8 cellular contexts compared by ENCODE assay signal in the genomic region with DNA sequence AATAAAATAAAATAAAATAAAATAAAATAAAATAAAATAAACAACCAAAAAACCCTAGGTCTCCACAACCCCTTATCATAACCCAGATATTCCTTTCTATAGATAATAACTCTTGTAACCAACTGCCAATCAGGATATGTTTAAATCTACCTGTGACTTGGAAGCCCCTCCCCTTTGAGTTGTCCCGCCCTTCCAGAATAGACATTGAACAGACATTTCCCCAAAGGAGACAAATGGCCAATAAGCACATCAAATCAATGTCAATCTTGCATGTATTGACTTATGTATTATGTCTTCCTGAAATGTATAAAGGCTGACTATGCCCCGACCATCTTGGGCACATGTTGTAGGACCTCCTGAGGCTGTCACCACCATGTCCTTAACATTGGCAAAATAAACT. TPM values are rescaled to one million over a fixed set of nuclear protein-coding genes. Genes with fewer than 3 reads are reported as not detected.
DNase-seq lines count a peak whose midpoint lies in the region; ATAC-seq and TF ChIP-seq lines count a peak whose summit lies in the region.

No MANE protein-coding gene starts in this region.

- peaks cover 13% of the 10 kb centered on the region for H3K36me3 Mint-ChIP-seq in activated CD8-positive, alpha-beta memory T cell treated with anti-CD3 and anti-CD28 coated beads, Interleukin-2, amount 10 ng/mL, durations not matched to agents 7 days and 5 days

- H3K9me3 Mint-ChIP-seq in activated CD8-positive, alpha-beta memory T cell treated with anti-CD3 and anti-CD28 coated beads, Interleukin-2, amount 10 ng/mL, durations not matched to agents 7 days and 5 days (ENCODE audit: low read depth): no peaks in the 10 kb centered on the region

- DNase-seq in activated CD8-positive, alpha-beta memory T cell treated with anti-CD3 and anti-CD28 coated beads, Interleukin-2, amount 10 ng/mL, durations not matched to agents 7 days and 5 days: no peak
- DNase-seq in activated CD8-positive, alpha-beta memory T cell treated with anti-CD3 and anti-CD28 coated beads, Interleukin-2, amount 50 U/mL, for 48 hours: no peak
- DNase-seq in SJSA1 (ENCODE audit: low read depth in 1 of 2, low spot score in 2 of 2) (no peak), fibroblast of the aortic adventitia (ENCODE audit: low read depth) (no peak), dedifferentiated amniotic fluid mesenchymal stem cell (ENCODE audit: extremely low spot score) (no peak)
- DNase-seq in stimulated activated CD4-positive, alpha-beta T cell treated with anti-CD3 and anti-CD28 coated beads, Interleukin-4, amount 100 ng/mL, for 24 hours: no peak
- DNase-seq in activated CD4-positive, alpha-beta T cell treated with anti-CD3 and anti-CD28 coated beads, Interleukin-2, amount 50 U/mL, for 4 hours: no peak

- H3K4me1 Mint-ChIP-seq in activated CD8-positive, alpha-beta memory T cell treated with anti-CD3 and anti-CD28 coated beads, Interleukin-2, amount 10 ng/mL, durations not matched to agents 7 days and 5 days: peaks cover 33% of the 10 kb centered on the region

- CTCF ChIA-PET in activated CD8-positive, alpha-beta memory T cell treated with anti-CD3 and anti-CD28 coated beads, Interleukin-2, amount 10 ng/mL, durations not matched to agents 7 days and 5 days (lab: Charles Lee): interaction anchor here (1.8 to 3.8 kb wide), 4 partner anchors 8 to 71 kb away, joined by 13 to 46 read pairs (median 16); partner anchors contain the start of gene B9D1

- H3K4me3 Mint-ChIP-seq in activated CD8-positive, alpha-beta memory T cell treated with anti-CD3 and anti-CD28 coated beads, Interleukin-2, amount 10 ng/mL, durations not matched to agents 7 days and 5 days: peak overlapping the region; percentile 95

- ATAC-seq in activated CD8-positive, alpha-beta memory T cell treated with anti-CD3 and anti-CD28 coated beads, Interleukin-2, amount 10 ng/mL, durations not matched to agents 7 days and 5 days: no peak

- no peaks in the 10 kb centered on the region for H3K9me3 ChIP-seq in SJSA1 (replicated peaks)
- no peaks in the 10 kb centered on the region for H3K9me3 ChIP-seq in skeletal muscle tissue (ENCODE audit: control insufficient read depth in 3 of 3, low read length in 3 of 3)

- TF ChIP-seq CTCF in fibroblast of the aortic adventitia (IDR thresholded peaks at IDR 0.05; ENCODE audit: insufficient read depth, low read length): no peak

- H3K27me3 ChIP-seq in SJSA1 (replicated peaks) (no peaks in the 10 kb centered on the region), skeletal muscle tissue (ENCODE audit: control insufficient read depth in 3 of 3, insufficient read depth in 3 of 3, low read length in 3 of 3) (no peaks in the 10 kb centered on the region)

- H3K4me1 ChIP-seq in SJSA1 (replicated peaks): peaks cover 9% of the 10 kb centered on the region
- H3K4me1 ChIP-seq in skeletal muscle tissue (ENCODE audit: control insufficient read depth in 3 of 3, insufficient read depth in 3 of 3, low read length in 3 of 3): peaks cover 15 to 23% (median 16%) of the 10 kb centered on the region in 3 donors

- H3K27me3 Mint-ChIP-seq in activated CD8-positive, alpha-beta memory T cell treated with anti-CD3 and anti-CD28 coated beads, Interleukin-2, amount 10 ng/mL, durations not matched to agents 7 days and 5 days: peaks cover 10% of the 10 kb centered on the region

- H3K27ac ChIP-seq in SJSA1 (no peak overlapping the region), skeletal muscle tissue (ENCODE audit: low read depth, low read length) (peak overlapping the region; percentile 97)

- H3K4me3 ChIP-seq in SJSA1: peak overlapping the region; percentile 61
- peak overlapping the region; percentile 89 for H3K4me3 ChIP-seq in fibroblast of the aortic adventitia (ENCODE audit: low read depth, low read length)
- H3K4me3 ChIP-seq in skeletal muscle tissue (ENCODE audit: low read length in 3 of 3): peak overlapping the region; percentile 81 to 94 (median 92)

- H3K9ac ChIP-seq in skeletal muscle tissue (ENCODE audit: low read depth in 1 of 3, low read length in 3 of 3): peak overlapping the region; percentile 92 to 94 (median 93)

- peak overlapping the region; percentile 97 for H3K27ac Mint-ChIP-seq in activated CD8-positive, alpha-beta memory T cell treated with anti-CD3 and anti-CD28 coated beads, Interleukin-2, amount 10 ng/mL, durations not matched to agents 7 days and 5 days

- H3K36me3 ChIP-seq in SJSA1 (peaks cover 31% of the 10 kb centered on the region), skeletal muscle tissue (ENCODE audit: control insufficient read depth in 3 of 3, insufficient read depth in 3 of 3, low read length in 3 of 3) (peaks cover 21 to 24% (median 22%) of the 10 kb centered on the region in 3 donors)

RNA-seq across cellular contexts. Expression of gene MAPK7, which starts 1.5 kb away (rescaled TPM):
- 10 to 100 TPM; 16.9 to 27.8 TPM for total RNA-seq in activated CD8-positive, alpha-beta memory T cell treated with anti-CD3 and anti-CD28 coated beads, Interleukin-2, amount 10 ng/mL, durations not matched to agents 7 days and 5 days
- 0.72 and 7.8 TPM in 2 replicates for total RNA-seq in SJSA1 (2014; rRNA removed; shearing (Covaris generic))
- 18.0 and 24.0 TPM in 2 replicates for total RNA-seq in fibroblast of the aortic adventitia (ENCODE audit: low replicate concordance)
- 7.8 TPM for total RNA-seq in skeletal muscle tissue

RNA-seq across cellular contexts. Expression of gene MFAP4, which starts 10.2 kb away (rescaled TPM):
- not detected for total RNA-seq in activated CD8-positive, alpha-beta memory T cell treated with anti-CD3 and anti-CD28 coated beads, Interleukin-2, amount 10 ng/mL, durations not matched to agents 7 days and 5 days
- 0.39 TPM in 1 of 2 replicates, not detected in the other for total RNA-seq in SJSA1 (2014; rRNA removed; shearing (Covaris generic))
- total RNA-seq in fibroblast of the aortic adventitia (ENCODE audit: low replicate concordance): 20.2 and 89.6 TPM in 2 replicates
- total RNA-seq in skeletal muscle tissue: 29.2 TPM

RNA-seq across cellular contexts. Expression of gene B9D1, which starts 14.3 kb away (rescaled TPM):
- 1 to 10 TPM; 1.1 to 2.6 TPM for total RNA-seq in activated CD8-positive, alpha-beta memory T cell treated with anti-CD3 and anti-CD28 coated beads, Interleukin-2, amount 10 ng/mL, durations not matched to agents 7 days and 5 days
- total RNA-seq in SJSA1 (2014; rRNA removed; shearing (Covaris generic)): 25.9 and 28.0 TPM in 2 replicates
- total RNA-seq in fibroblast of the aortic adventitia (ENCODE audit: low replicate concordance) (8.2 and 19.9 TPM in 2 replicates), skeletal muscle tissue (3.1 TPM)

RNA-seq across cellular contexts. Expression of gene RNF112, which starts 34.2 kb away (rescaled TPM):
- total RNA-seq in activated CD8-positive, alpha-beta memory T cell treated with anti-CD3 and anti-CD28 coated beads, Interleukin-2, amount 10 ng/mL, durations not matched to agents 7 days and 5 days: under 1 TPM; 0.14 to 0.20 TPM
- total RNA-seq in SJSA1 (2014; rRNA removed; shearing (Covaris generic)): not detected in 2 replicates
- total RNA-seq in fibroblast of the aortic adventitia (ENCODE audit: low replicate concordance) (0.36 and 2.3 TPM in 2 replicates), skeletal muscle tissue (2.1 TPM)

Comparison
In these comparisons a context has a peak if more than half of its experiments do, and no peak if none do; other contexts are left out.
1. RNA of gene MFAP4, which starts 10.2 kb away (total RNA-seq): 20.2 to 89.6 TPM in fibroblast of the aortic adventitia and 29.2 TPM in skeletal muscle tissue (single experiment); 0.39 TPM in SJSA1 and not detected in activated CD8-positive, alpha-beta memory T cell treated with anti-CD3 and anti-CD28 coated beads, Interleukin-2, amount 10 ng/mL, durations not matched to agents 7 days and 5 days; every median in the first group is over 10 times any median in the second.
2. Peak in every context shown above with its lines, with median percentiles within 50 percentile points of each other: H3K4me3 ChIP-seq.